ENCODE assay signal across 8 cellular contexts in the genomic region with DNA sequence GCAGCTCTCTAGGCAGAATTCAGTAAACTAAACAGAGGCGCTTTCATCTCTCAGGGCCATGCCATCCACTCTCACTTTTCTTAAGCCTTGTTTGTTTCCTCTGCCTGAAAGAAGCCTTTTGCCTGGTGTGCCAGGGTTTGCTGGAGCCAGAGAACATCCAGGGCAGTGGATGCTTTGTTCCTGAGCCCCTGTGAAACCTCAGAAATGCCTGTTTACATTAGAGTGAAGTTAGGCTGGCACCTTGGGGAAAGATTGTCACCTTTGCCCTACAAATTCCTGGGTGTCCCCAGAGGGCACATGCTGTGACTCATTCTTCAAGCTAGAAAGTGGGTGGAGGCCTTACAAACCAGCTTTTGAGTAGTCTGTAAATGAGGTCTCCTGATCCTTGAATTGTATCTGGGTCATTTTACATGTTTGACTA. TPM values are rescaled to one million over a fixed set of nuclear protein-coding genes. Genes with fewer than 3 reads are reported as not detected.
A peak's percentile ranks its signal among the peaks of the same experiment; 100 is the strongest.
DNase-seq lines count a peak whose midpoint lies in the region; ATAC-seq and TF ChIP-seq lines count a peak whose summit lies in the region.

No MANE protein-coding gene starts in this region.

- peak; percentile 19 for DNase-seq in SIG-M5 treated with dmso at 0.1 percent for 504 hours (lab: John Stamatoyannopoulos, UW; ENCODE audit: unreplicated experiment)
- no peak for DNase-seq in SIG-M5 (lab: John Stamatoyannopoulos, UW)
- DNase-seq in RWPE1 (ENCODE audit: low spot score) = peak; percentile 34
- peak in 5 of 10 donors; percentile 24 to 58 (median 50) for DNase-seq in dorsolateral prefrontal cortex
- no peak for DNase-seq in mesothelial cell of epicardium (ENCODE audit: low spot score in 2 of 2, unreplicated experiment in 2 of 2)
- DNase-seq in aorta = no peak
- no peak for DNase-seq in SKM-1 treated with dmso at 0.1 percent for 144 hours (lab: John Stamatoyannopoulos, UW; ENCODE audit: unreplicated experiment)

- H3K36me3 Mint-ChIP-seq in mesothelial cell of epicardium = peaks cover 15% of the 10 kb centered on the region

- peaks cover 18% of the 10 kb centered on the region for H3K4me1 Mint-ChIP-seq in mesothelial cell of epicardium

- CTCF ChIA-PET in RWPE1 (lab: Yijun Ruan, JAX) = interaction anchor here (0.6 to 1.2 kb wide), 3 partner anchors 19 to 1054 kb away, joined by 3 to 4 read pairs (median 4); no protein-coding TSS in a partner anchor

- H3K4me3 ChIP-seq in dorsolateral prefrontal cortex (peak overlapping the region in 2 of 59 donors; percentile 9), aorta (ENCODE audit: low read length in 2 of 2) (no peak overlapping the region)

- no peaks in the 10 kb centered on the region for H3K27me3 ChIP-seq in dorsolateral prefrontal cortex
- H3K27me3 ChIP-seq in aorta (ENCODE audit: control insufficient read depth in 1 of 2, insufficient read depth in 2 of 2, low read length in 1 of 2) = no peaks in the 10 kb centered on the region

- H3K27ac ChIP-seq in RWPE1 (peak overlapping the region; percentile 78), dorsolateral prefrontal cortex (peak overlapping the region; percentile 8 to 92 (median 81)), aorta (ENCODE audit: low read depth in 1 of 2, low read length in 2 of 2) (peak overlapping the region in 1 of 2 donors; percentile 89)

- no peaks in the 10 kb centered on the region for H3K36me3 ChIP-seq in aorta (ENCODE audit: control insufficient read depth in 1 of 2, insufficient read depth in 2 of 2, low read length in 1 of 2)

- H3K4me3 Mint-ChIP-seq in mesothelial cell of epicardium = no peak overlapping the region

- H3K9me3 ChIP-seq in aorta (ENCODE audit: control insufficient read depth, low read length) = no peaks in the 10 kb centered on the region

- intact Hi-C loops in dorsolateral prefrontal cortex (cut with DNase I) (no loop called here), aorta (cut with DNase I) (loop anchor here in 1 of 2 donors (5.0 kb wide), 1 partner anchor 48 kb away; no protein-coding TSS in a partner anchor)

- ATAC-seq in aorta (ENCODE audit: low FRiP score) (peak; percentile 69), GM21360 (IDR thresholded peaks at IDR 0.05; ENCODE audit: unreplicated experiment) (no peak)

- H3K27ac Mint-ChIP-seq in mesothelial cell of epicardium = peak overlapping the region; percentile 67

- TF ChIP-seq CTCF in RWPE1 (conservative IDR thresholded peaks at IDR 0.05; ENCODE audit: low read depth) = no peak
- no peak for TF ChIP-seq CTCF in dorsolateral prefrontal cortex (IDR thresholded peaks at IDR 0.05 in 54 of 56, conservative IDR thresholded peaks at IDR 0.05 in 2 of 56; ENCODE audit: low read depth in 1 of 56, partially characterized antibody in 56 of 56)
- no peak for TF ChIP-seq CTCF in mesothelial cell of epicardium (IDR thresholded peaks at IDR 0.05; ENCODE audit: unreplicated experiment)

- H3K9me3 Mint-ChIP-seq in mesothelial cell of epicardium = peaks cover 11% of the 10 kb centered on the region

- WGBS in aorta, 2 donors = 26 to 27% methylated on average over 1 of the region's 1 CpG

- POLR2A ChIA-PET in RWPE1 (lab: Yijun Ruan, JAX; ENCODE audit: low non-redundant PET) = no interaction called here

- H3K27me3 Mint-ChIP-seq in mesothelial cell of epicardium (ENCODE audit: low read depth) = no peaks in the 10 kb centered on the region

- peaks cover 3 to 14% of the 10 kb centered on the region in 2 donors for H3K4me1 ChIP-seq in aorta (ENCODE audit: control insufficient read depth in 1 of 2, insufficient read depth in 2 of 2, low read length in 2 of 2)

RNA-seq across cellular contexts. Expression of gene TRAK1, which starts 10.7 kb away (rescaled TPM):
- total RNA-seq in dorsolateral prefrontal cortex = 100 to 1,000 TPM in 2 of 120 experiments, 10 to 100 TPM in 118; 52.9 to 121 (median 72.5) TPM
- 49.0 to 50.7 TPM (median 50.3 TPM) in 3 replicates for total RNA-seq in mesothelial cell of epicardium
- 10 to 100 TPM; 33.5 to 37.7 TPM for total RNA-seq in aorta
- polyA plus RNA-seq in aorta = 10 to 100 TPM; 15.7 to 16.3 TPM

Comparison
In these comparisons a context has a peak if more than half of its experiments do, and no peak if none do; other contexts are left out.
1. DNase-seq: peak in SIG-M5 treated with dmso at 0.1 percent for 504 hours (single experiment) and RWPE1 (single experiment); none in SIG-M5 (single experiment), mesothelial cell of epicardium (0 of 2), aorta (0 of 2) and SKM-1 treated with dmso at 0.1 percent for 144 hours (single experiment).